Comparison of ENCODE assay signal across 8 cellular contexts in the genomic region with DNA sequence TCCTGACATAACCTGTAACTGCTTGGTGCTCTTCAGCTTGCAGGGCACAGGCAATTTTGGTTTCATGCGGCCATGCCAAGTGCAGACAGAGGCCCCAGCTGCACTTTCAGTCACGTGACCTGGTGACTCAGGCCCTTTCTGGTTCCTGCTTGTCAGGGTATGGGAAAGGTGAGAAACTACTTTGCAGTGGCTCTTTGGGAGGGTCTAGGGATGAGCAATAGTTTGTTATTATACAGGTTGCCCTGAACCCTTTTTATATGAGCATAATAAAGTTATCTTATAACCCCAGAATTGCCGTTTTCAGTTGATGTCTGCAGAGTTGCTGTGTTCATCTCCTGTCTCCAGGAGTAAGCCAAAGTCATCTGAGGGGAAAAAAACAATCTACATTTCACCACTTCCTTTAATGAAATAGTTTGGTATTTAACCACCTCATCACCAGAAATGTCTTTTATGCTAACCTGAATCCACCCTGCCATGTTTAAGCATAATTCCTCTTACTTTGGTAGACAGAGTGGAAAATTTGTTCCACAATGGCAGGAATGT. TPM values are rescaled to one million over a fixed set of nuclear protein-coding genes. Genes with fewer than 3 reads are reported as not detected.
DNase-seq lines count a peak whose midpoint lies in the region; ATAC-seq and TF ChIP-seq lines count a peak whose summit lies in the region.

No MANE protein-coding gene starts in this region.

- no peaks in the 10 kb centered on the region for H3K36me3 ChIP-seq in smooth muscle cell (ENCODE audit: low read depth)

- H3K27ac ChIP-seq in foreskin keratinocyte (peak overlapping the region; percentile 97), smooth muscle cell (ENCODE audit: low read depth) (peak overlapping the region; percentile 65)

- H3K4me1 ChIP-seq in foreskin keratinocyte (peaks cover 40% of the 10 kb centered on the region), smooth muscle cell (ENCODE audit: low read depth) (no peaks in the 10 kb centered on the region)

- H3K27me3 ChIP-seq in foreskin keratinocyte (no peaks in the 10 kb centered on the region), smooth muscle cell (ENCODE audit: low read depth) (no peaks in the 10 kb centered on the region)

- peaks cover 0 to 6% (median 2%) of the 10 kb centered on the region in 7 donors for H3K9me3 Mint-ChIP-seq in CD14-positive monocyte

- intact Hi-C loops in CD14-positive monocyte (cut with micrococcal nuclease), result loop anchor here (1.0 to 10.0 kb wide), 3 partner anchors 31 to 66 kb away; a partner anchor contains a TSS

- DNase-seq in CD14-positive monocyte (ENCODE audit: low spot score), result peak; percentile 88
- DNase-seq in HFF-Myc (ENCODE audit: extremely low read depth, low read depth), result peak; percentile 66
- peak; percentile 79 for DNase-seq in NOMO-1 treated with dmso at 0.1 percent for 144 hours (lab: John Stamatoyannopoulos, UW; ENCODE audit: unreplicated experiment)
- DNase-seq in activated T-cell treated with anti-CD3 and anti-CD28 coated beads, Interleukin-2, amount 50 U/mL, for 1 hour, result peak; percentile 66
- peak; percentile 95 to 98 for DNase-seq in foreskin keratinocyte
- no peak for DNase-seq in smooth muscle cell (lab: John Stamatoyannopoulos, UW; ENCODE audit: unreplicated experiment)
- no peak for DNase-seq in NCI-H510A treated with DMSO at 0.1 percent for 48 hours (lab: John Stamatoyannopoulos, UW)
- no peak for DNase-seq in GM10266 (ENCODE audit: extremely low spot score)

- H3K9ac ChIP-seq in smooth muscle cell (ENCODE audit: low read depth), result no peak overlapping the region

- no peak for TF ChIP-seq CTCF in CD14-positive monocyte (IDR thresholded peaks at IDR 0.05)
- TF ChIP-seq CTCF in HFF-Myc (IDR thresholded peaks at IDR 0.05; ENCODE audit: low read depth, low read length, missing control alignments), result no peak
- TF ChIP-seq CTCF in foreskin keratinocyte (conservative IDR thresholded peaks at IDR 0.05), result peak; percentile 5
- TF ChIP-seq CTCF in smooth muscle cell (IDR thresholded peaks at IDR 0.05; ENCODE audit: borderline replicate concordance, insufficient read depth, poor library complexity, severe bottlenecking), result no peak
- TF ChIP-seq CTCF in GM10266 (IDR thresholded peaks at IDR 0.05; ENCODE audit: control insufficient read depth, insufficient read depth, low read depth, missing control alignments), result no peak

- no peaks in the 10 kb centered on the region for H3K9me3 ChIP-seq in smooth muscle cell (replicated peaks; ENCODE audit: low read depth)

- H3K36me3 Mint-ChIP-seq in CD14-positive monocyte, result no peaks in the 10 kb centered on the region

- no peaks in the 10 kb centered on the region for H4K20me1 ChIP-seq in smooth muscle cell (ENCODE audit: low read depth)

- H3K4me1 Mint-ChIP-seq in CD14-positive monocyte, result peaks cover 44% of the 10 kb centered on the region

- H3K4me3 Mint-ChIP-seq in CD14-positive monocyte, result no peak overlapping the region

- H3K27me3 Mint-ChIP-seq in CD14-positive monocyte (ENCODE audit: low read depth in 3 of 3), result peaks cover 0 to 5% (median 0%) of the 10 kb centered on the region in 3 donors

- 56% methylated on average over 3 of the region's 3 CpGs for WGBS in smooth muscle cell (ENCODE audit: low lambda C conversion rate)

- H3K4me3 ChIP-seq in HFF-Myc (replicated peaks; ENCODE audit: low read depth, low read length) (no peak overlapping the region), smooth muscle cell (no peak overlapping the region)

- H3K4me2 ChIP-seq in smooth muscle cell, result no peak overlapping the region

- H3K27ac Mint-ChIP-seq in CD14-positive monocyte, result peak overlapping the region in 6 of 7 donors; percentile 39 to 80 (median 74)

- H2AFZ ChIP-seq in smooth muscle cell (ENCODE audit: low read depth), result no peak overlapping the region

- H3F3A ChIP-seq in smooth muscle cell (ENCODE audit: low read depth), result no peaks in the 10 kb centered on the region

- H3K79me2 ChIP-seq in smooth muscle cell (ENCODE audit: low read depth), result no peaks in the 10 kb centered on the region

- ATAC-seq in foreskin keratinocyte, result peak; percentile 89

RNA-seq across cellular contexts. Expression of a gene that starts 30.9 kb away (rescaled TPM):
- polyA plus RNA-seq in CD14-positive monocyte, result 1 to 10 TPM; 2.7 to 3.1 TPM
- 174 and 217 TPM in 2 replicates for total RNA-seq in foreskin keratinocyte
- polyA plus RNA-seq in foreskin keratinocyte, result 230 and 288 TPM in 2 replicates
- total RNA-seq in smooth muscle cell, result 52.0 and 53.0 TPM in 2 replicates
- polyA plus RNA-seq in smooth muscle cell, result 13.2 and 34.8 TPM in 2 replicates

Comparison
In these comparisons a context has a peak if more than half of its experiments do, and no peak if none do; other contexts are left out.
1. DNase-seq: peak in CD14-positive monocyte (single experiment), HFF-Myc (single experiment), NOMO-1 treated with dmso at 0.1 percent for 144 hours (single experiment), activated T-cell treated with anti-CD3 and anti-CD28 coated beads, Interleukin-2, amount 50 U/mL, for 1 hour (single experiment) and foreskin keratinocyte (2 of 2); none in smooth muscle cell (single experiment), NCI-H510A treated with DMSO at 0.1 percent for 48 hours (single experiment) and GM10266 (single experiment).